Comparison of ENCODE assay signal across 8 cellular contexts in genomic region chr5:69492391-69493234, GRCh38. TPM values are rescaled to one million over a fixed set of nuclear protein-coding genes. Genes with fewer than 3 reads are reported as not detected.
DNase-seq lines count a peak whose midpoint lies in the region; ATAC-seq and TF ChIP-seq lines count a peak whose summit lies in the region.

Gene OCLN, plus strand, starts transcription at chr5:69492790. Its CDS starts 11,455 bp downstream, at chr5:69504245.

- H3K27me3 ChIP-seq in HUES64 (ENCODE audit: insufficient read depth, low read length) = peaks cover 19% of the 10 kb centered on the region; the same call in 1 of the 2 replicates
- H3K27me3 ChIP-seq in RWPE2 (ENCODE audit: insufficient read depth, poor library complexity, severe bottlenecking) = no peaks in the 10 kb centered on the region

- under 1% methylated on average over 86 of the region's 86 CpGs for whole genome bisulfite sequencing in HUES64

- H3K4me1 ChIP-seq in HUES64 (ENCODE audit: insufficient read depth, low read length) = peaks cover 30% of the 10 kb centered on the region
- H3K4me1 ChIP-seq in RWPE2 (ENCODE audit: insufficient read depth, poor library complexity, severe bottlenecking) = no peaks in the 10 kb centered on the region

- peaks cover 23 to 38% (median 28%) of the 10 kb centered on the region in 3 donors for H3K27me3 Mint-ChIP-seq in CD14-positive monocyte (ENCODE audit: low read depth in 3 of 3)

- DNase-seq in CD14-positive monocyte (ENCODE audit: low spot score) (no peak), GM19238 (ENCODE audit: insufficient read length, low spot score) (peak; percentile 60), RWPE2 (ENCODE audit: low spot score) (peak; percentile 79), cerebellum (ENCODE audit: low spot score) (peak; percentile 85), left lobe of liver (ENCODE audit: low spot score) (peak; percentile 88)
- peak in 1 of 2 donors; percentile 53 for DNase-seq in stimulated activated effector memory CD8-positive, alpha-beta T cell treated with anti-CD3 and anti-CD28 coated beads, Interleukin-12 subunit alpha, Interleukin-12 subunit beta, amount 100 ng/mL, for 72 hours (ENCODE audit: low spot score in 2 of 2)

- H3K4me3 ChIP-seq in HUES64 (ENCODE audit: low read length) (peak within 1 kb of the TSS; percentile 97), RWPE2 (ENCODE audit: severe bottlenecking) (peak within 1 kb of the TSS; percentile 53)

- no peaks in the 10 kb centered on the region for H3K9me3 ChIP-seq in HUES64 (ENCODE audit: insufficient read depth, low read depth, low read length)
- no peaks in the 10 kb centered on the region for H3K9me3 ChIP-seq in RWPE2 (ENCODE audit: severe bottlenecking)

- H3K27ac ChIP-seq in HUES64 (ENCODE audit: low read depth, low read length) (peak within 1 kb of the TSS; percentile 84), RWPE2 (ENCODE audit: poor library complexity, severe bottlenecking) (peak within 1 kb of the TSS; percentile 16)

- peak within 1 kb of the TSS in 1 of 7 donors; percentile 2 for H3K27ac Mint-ChIP-seq in CD14-positive monocyte
- no peak within 1 kb of the TSS for H3K27ac Mint-ChIP-seq in stimulated activated effector memory CD8-positive, alpha-beta T cell treated with anti-CD3 and anti-CD28 coated beads, Interleukin-12 subunit alpha, Interleukin-12 subunit beta, amount 100 ng/mL, for 72 hours

- ATAC-seq in RWPE2 (ENCODE audit: low read depth) (peak; percentile 80), left lobe of liver (peak; percentile 85), HG02938 (IDR thresholded peaks at IDR 0.05; ENCODE audit: unreplicated experiment) (no peak)
- peak; percentile 58 for ATAC-seq in stimulated activated effector memory CD8-positive, alpha-beta T cell treated with anti-CD3 and anti-CD28 coated beads, Interleukin-12 subunit alpha, Interleukin-12 subunit beta, amount 100 ng/mL, for 72 hours

- H3K36me3 ChIP-seq in HUES64 (ENCODE audit: insufficient read depth, low read length) (no peaks in the 10 kb centered on the region), RWPE2 (ENCODE audit: low read depth) (no peaks in the 10 kb centered on the region)

- H3K4me3 Mint-ChIP-seq in CD14-positive monocyte = peak within 1 kb of the TSS; percentile 86 to 94
- peak within 1 kb of the TSS; percentile 69 for H3K4me3 Mint-ChIP-seq in stimulated activated effector memory CD8-positive, alpha-beta T cell treated with anti-CD3 and anti-CD28 coated beads, Interleukin-12 subunit alpha, Interleukin-12 subunit beta, amount 100 ng/mL, for 72 hours

- H3K9ac ChIP-seq in HUES64 (ENCODE audit: low read depth, low read length) = peak within 1 kb of the TSS; percentile 90

- peaks cover 0 to 6% (median 0%) of the 10 kb centered on the region in 7 donors for H3K9me3 Mint-ChIP-seq in CD14-positive monocyte
- H3K9me3 Mint-ChIP-seq in stimulated activated effector memory CD8-positive, alpha-beta T cell treated with anti-CD3 and anti-CD28 coated beads, Interleukin-12 subunit alpha, Interleukin-12 subunit beta, amount 100 ng/mL, for 72 hours = no peaks in the 10 kb centered on the region

- peaks cover 0 to 5% of the 10 kb centered on the region in 2 donors for H3K36me3 Mint-ChIP-seq in CD14-positive monocyte
- no peaks in the 10 kb centered on the region for H3K36me3 Mint-ChIP-seq in stimulated activated effector memory CD8-positive, alpha-beta T cell treated with anti-CD3 and anti-CD28 coated beads, Interleukin-12 subunit alpha, Interleukin-12 subunit beta, amount 100 ng/mL, for 72 hours

- H3K4me1 Mint-ChIP-seq in CD14-positive monocyte = peaks cover 23% of the 10 kb centered on the region
- peaks cover 13% of the 10 kb centered on the region for H3K4me1 Mint-ChIP-seq in stimulated activated effector memory CD8-positive, alpha-beta T cell treated with anti-CD3 and anti-CD28 coated beads, Interleukin-12 subunit alpha, Interleukin-12 subunit beta, amount 100 ng/mL, for 72 hours

- TF ChIP-seq CTCF in CD14-positive monocyte (IDR thresholded peaks at IDR 0.05) = no peak
- peak; percentile 6 for TF ChIP-seq CTCF in RWPE2 (IDR thresholded peaks at IDR 0.05; ENCODE audit: poor library complexity, severe bottlenecking)

- intact Hi-C loops in CD14-positive monocyte (cut with micrococcal nuclease) = no loop called here

RNA-seq across cellular contexts. Expression of gene OCLN, which starts in this region (rescaled TPM):
- under 1 TPM in 1 of 2 donors, not detected in 1; 0.03 TPM for polyA plus RNA-seq in CD14-positive monocyte
- polyA plus RNA-seq in HUES64 (2013, experiment 1 of 2) = 25.3 TPM
- polyA plus RNA-seq in HUES64 (2013, experiment 2 of 2) = 29.2 TPM
- 7.6 TPM for total RNA-seq in cerebellum
- 27.3 TPM for total RNA-seq in left lobe of liver
